Comparison of ENCODE assay signal across 18 cellular contexts in genomic region chr4:109801099-109801789, GRCh38. TPM values are rescaled to one million over a fixed set of nuclear protein-coding genes. Genes with fewer than 3 reads are reported as not detected.
DNase-seq lines count a peak whose midpoint lies in the region; ATAC-seq and TF ChIP-seq lines count a peak whose summit lies in the region.
"Had no signal": no experiment of that assay in that cellular context is flagged by ENCODE, and none has a peak within 500 bp of the region (broad histone marks: within the 10 kb centered on the region; RNA-seq: fewer than 3 reads in every experiment).

No MANE protein-coding gene starts in this region.

- peak overlapping the region; percentile 52 for H3K4me3 ChIP-seq in SJCRH30
- H3K4me3 ChIP-seq in left lung = peak overlapping the region; percentile 12 to 39
- H3K4me3 ChIP-seq in skeletal muscle tissue (ENCODE audit: low read length in 3 of 3) = peak overlapping the region in 2 of 3 donors; percentile 0 to 64
- H3K4me3 ChIP-seq: neural progenitor cell had no signal

- no peaks in the 10 kb centered on the region for H3K36me3 ChIP-seq in SJCRH30
- no peaks in the 10 kb centered on the region for H3K36me3 ChIP-seq in left lung
- no peaks in the 10 kb centered on the region for H3K36me3 ChIP-seq in skeletal muscle tissue (ENCODE audit: control insufficient read depth in 3 of 3, insufficient read depth in 3 of 3, low read length in 3 of 3)
- H3K36me3 ChIP-seq: neural progenitor cell had no signal

- ATAC-seq in left lung = peak; percentile 65
- ATAC-seq in HG03135 (IDR thresholded peaks at IDR 0.05; ENCODE audit: unreplicated experiment) = no peak
- ATAC-seq in stimulated activated naive CD8-positive, alpha-beta T cell treated with anti-CD3 and anti-CD28 coated beads, Interleukin-15, Interleukin-2, amounts not matched to agents 100 U/mL and 50 U/mL, for 24 hours = no peak
- no peak for ATAC-seq in GM21390 (IDR thresholded peaks at IDR 0.05; ENCODE audit: unreplicated experiment)
- ATAC-seq: stimulated activated memory B cell treated with anti-CD40 and anti-IgM and Interleukin-4, amounts not matched to agents 10 μg/mL and 1 μg/mL and 100 μg/mL, for 72 hours had no signal

- H3K4me1 ChIP-seq in SJCRH30 (peaks cover 16% of the 10 kb centered on the region), left lung (peaks cover 0 to 9% of the 10 kb centered on the region in 2 donors), skeletal muscle tissue (ENCODE audit: control insufficient read depth in 3 of 3, insufficient read depth in 3 of 3, low read length in 3 of 3) (peaks cover 0 to 3% (median 0%) of the 10 kb centered on the region in 3 donors)
- H3K4me1 ChIP-seq: neural progenitor cell had no signal

- peak overlapping the region in 1 of 3 donors; percentile 36 for H3K9ac ChIP-seq in skeletal muscle tissue (ENCODE audit: low read depth in 1 of 3, low read length in 3 of 3)
- H3K9ac ChIP-seq: neural progenitor cell had no signal

- H3K9me3 ChIP-seq in SJCRH30 (replicated peaks) (no peaks in the 10 kb centered on the region), left lung (peaks cover 0 to 12% of the 10 kb centered on the region in 2 donors), skeletal muscle tissue (ENCODE audit: control insufficient read depth in 3 of 3, low read length in 3 of 3) (no peaks in the 10 kb centered on the region)

- intact Hi-C loops in left lung (cut with DNase I) = no loop called here

- no peak for TF ChIP-seq CTCF in left lung (IDR thresholded peaks at IDR 0.05)

- H3K27ac ChIP-seq in SJCRH30 = peak overlapping the region; percentile 22; the same call in 1 of the 2 replicates
- H3K27ac ChIP-seq in left lung = peak overlapping the region; percentile 21 to 45
- no peak overlapping the region for H3K27ac ChIP-seq in skeletal muscle tissue (ENCODE audit: low read depth, low read length)
- H3K27ac ChIP-seq: epithelial cell of prostate, neural progenitor cell had no signal

- H3K27me3 ChIP-seq in SJCRH30 (no peaks in the 10 kb centered on the region), left lung (no peaks in the 10 kb centered on the region), skeletal muscle tissue (ENCODE audit: control insufficient read depth in 3 of 3, insufficient read depth in 3 of 3, low read length in 3 of 3) (no peaks in the 10 kb centered on the region)
- H3K27me3 ChIP-seq: neural progenitor cell had no signal

- DNase-seq in SJCRH30 (peak in 1 of 2 experiments; percentile 27), dermis blood vessel endothelial cell (peak; percentile 40), left lung (no peak), activated gamma-delta T cell treated with Interleukin-2 at 50 U/mL for 16 hours (no peak)
- no peak for DNase-seq in stimulated activated naive CD8-positive, alpha-beta T cell treated with anti-CD3 and anti-CD28 coated beads, Interleukin-15, Interleukin-2, amounts not matched to agents 100 U/mL and 50 U/mL, for 24 hours
- DNase-seq: activated CD4-positive, alpha-beta T cell treated with anti-CD3 and anti-CD28 coated beads, Interleukin-2, amount 10 ng/mL, durations not matched to agents 24 days and 14 days; activated naive CD8-positive, alpha-beta T cell treated with anti-CD3 and anti-CD28 coated beads, Interleukin-2, amount 10 ng/mL, durations not matched to agents 7 days and 5 days; activated T-cell treated with anti-CD3 and anti-CD28 coated beads, Interleukin-2, amount 50 U/mL, for 1 hour; DMS 273 treated with DMSO at 0.1 percent for 48 hours; NCI-H1048; NCI-H2171 treated with DMSO at 0.1 percent for 48 hours had no signal

RNA-seq across cellular contexts. Expression of gene CFI, which starts 0.6 kb away (rescaled TPM):
- total RNA-seq in SJCRH30 (2014; rRNA removed; shearing (Covaris generic)) = 23.6 and 27.0 TPM in 2 replicates
- total RNA-seq in dermis blood vessel endothelial cell (94.8 and 132 TPM in 2 replicates), left lung (100 to 1,000 TPM in 1 of 2 donors, 10 to 100 TPM in 1; 66.8 to 115 TPM), skeletal muscle tissue (5.7 TPM)
- total RNA-seq: activated CD4-positive, alpha-beta T cell treated with anti-CD3 and anti-CD28 coated beads, Interleukin-2, amount 10 ng/mL, durations not matched to agents 24 days and 14 days; activated naive CD8-positive, alpha-beta T cell treated with anti-CD3 and anti-CD28 coated beads, Interleukin-2, amount 10 ng/mL, durations not matched to agents 7 days and 5 days; chondrocyte had no signal

RNA-seq across cellular contexts. Expression of gene GAR1, which starts 14.3 kb away (rescaled TPM):
- total RNA-seq in SJCRH30 (2014; rRNA removed; shearing (Covaris generic)) = 23.8 and 24.6 TPM in 2 replicates
- total RNA-seq in dermis blood vessel endothelial cell = 3.1 and 3.4 TPM in 2 replicates
- 10 to 100 TPM; 11.2 to 15.3 TPM for total RNA-seq in left lung
- total RNA-seq in skeletal muscle tissue = 4.7 TPM

RNA-seq across cellular contexts. Expression of gene RRH, which starts 26.5 kb away (rescaled TPM):
- total RNA-seq in SJCRH30 (2014; rRNA removed; shearing (Covaris generic)) = not detected in 2 replicates
- total RNA-seq in dermis blood vessel endothelial cell = not detected in 2 replicates
- total RNA-seq in left lung = under 1 TPM; 0.23 to 0.24 TPM
- under 0.01 TPM for total RNA-seq in skeletal muscle tissue
- total RNA-seq: activated CD4-positive, alpha-beta T cell treated with anti-CD3 and anti-CD28 coated beads, Interleukin-2, amount 10 ng/mL, durations not matched to agents 24 days and 14 days; activated naive CD8-positive, alpha-beta T cell treated with anti-CD3 and anti-CD28 coated beads, Interleukin-2, amount 10 ng/mL, durations not matched to agents 7 days and 5 days; chondrocyte had no signal

RNA-seq across cellular contexts. Expression of gene LRIT3, which starts 46.7 kb away (rescaled TPM):
- 0.03 and 0.20 TPM in 2 replicates for total RNA-seq in SJCRH30 (2014; rRNA removed; shearing (Covaris generic))
- total RNA-seq in dermis blood vessel endothelial cell (0.05 and 0.17 TPM in 2 replicates), left lung (under 1 TPM; 0.12 to 0.18 TPM), skeletal muscle tissue (under 0.01 TPM)
